ENCODE assay signal across 18 cellular contexts in the genomic region with DNA sequence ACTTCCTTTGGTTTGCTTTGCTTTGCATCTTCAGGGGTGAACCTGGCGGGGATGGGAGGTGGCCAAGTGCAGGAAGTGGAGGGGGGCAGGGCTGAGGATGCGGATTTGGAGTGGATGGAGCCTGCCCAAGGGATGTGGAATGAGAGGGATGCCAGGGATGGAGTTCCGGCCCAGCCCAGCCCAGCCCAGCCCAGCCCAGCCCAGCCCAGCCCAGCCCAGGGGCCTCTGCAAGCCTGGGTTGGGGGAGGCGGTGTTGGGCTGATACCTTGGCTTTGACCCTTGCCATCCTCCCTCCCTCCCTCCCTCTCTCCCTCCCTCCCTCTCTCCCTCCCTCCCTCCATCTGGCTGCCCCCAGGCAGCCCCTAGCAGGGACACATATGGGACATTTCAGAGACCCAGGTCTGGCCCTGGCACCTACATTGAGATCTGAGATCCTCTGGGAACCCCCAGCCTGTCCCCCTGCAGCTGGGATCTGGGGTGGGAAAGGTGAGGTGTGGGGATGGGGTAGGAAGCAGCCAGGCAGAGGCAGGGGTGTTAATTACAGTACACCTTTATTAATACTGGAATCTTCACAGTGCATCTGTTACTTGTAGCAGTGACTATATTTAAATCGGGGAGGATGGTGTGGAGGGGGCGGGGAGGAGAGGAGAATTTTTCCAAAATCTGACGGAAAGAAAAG. TPM values are rescaled to one million over a fixed set of nuclear protein-coding genes. Genes with fewer than 3 reads are reported as not detected.
DNase-seq lines count a peak whose midpoint lies in the region; ATAC-seq and TF ChIP-seq lines count a peak whose summit lies in the region.
"Had no signal": no experiment of that assay in that cellular context is flagged by ENCODE, and none has a peak within 500 bp of the region (broad histone marks: within the 10 kb centered on the region; RNA-seq: fewer than 3 reads in every experiment).

No MANE protein-coding gene starts in this region.

- peaks cover 3% of the 10 kb centered on the region for H3K36me3 Mint-ChIP-seq in activated naive CD4-positive, alpha-beta T cell treated with anti-CD3 and anti-CD28 coated beads, Interleukin-2, amount 10 ng/mL, durations not matched to agents 7 days and 5 days
- peaks cover 6% of the 10 kb centered on the region for H3K36me3 Mint-ChIP-seq in endodermal cell (ENCODE audit: low read depth)
- H3K36me3 Mint-ChIP-seq: CD4-positive, CD25-positive, alpha-beta regulatory T cell had no signal

- BruUV-seq in IMR-90 (replicated peaks; lab: Mats Ljungman, UMichigan) = no TSS peak

- peaks cover 10% of the 10 kb centered on the region for H3K27me3 Mint-ChIP-seq in activated naive CD4-positive, alpha-beta T cell treated with anti-CD3 and anti-CD28 coated beads, Interleukin-2, amount 10 ng/mL, durations not matched to agents 7 days and 5 days
- H3K27me3 Mint-ChIP-seq in endodermal cell (ENCODE audit: insufficient read depth) = no peaks in the 10 kb centered on the region
- H3K27me3 Mint-ChIP-seq: activated T-helper 17 cell treated with anti-CD3 and anti-CD28 coated beads, Interleukin-2, amount 50 U/mL, for 72 hours had no signal

- DNase-seq in activated naive CD4-positive, alpha-beta T cell treated with anti-CD3 and anti-CD28 coated beads, Interleukin-2, amount 10 ng/mL, durations not matched to agents 7 days and 5 days = peak; percentile 42
- DNase-seq in activated naive CD4-positive, alpha-beta T cell treated with anti-CD3 and anti-CD28 coated beads, Interleukin-2, amount 50 U/mL, for 16 hours = no peak
- no peak for DNase-seq in IMR-90
- DNase-seq in endodermal cell = peak; percentile 61
- DNase-seq in spleen = no peak
- no peak for DNase-seq in activated CD4-positive, alpha-beta T cell treated with anti-CD3 and anti-CD28 coated beads for 1 hour
- DNase-seq: activated CD4-positive, CD25-positive, alpha-beta regulatory T cell treated with anti-CD3 and anti-CD28 coated beads, Interleukin-2, amount 50 U/mL, for 72 hours; adrenal gland; CD4-positive, CD25-positive, alpha-beta regulatory T cell; DMS153; foreskin melanocyte; NCI-H1105 treated with DMSO at 0.1 percent for 48 hours; psoas muscle had no signal

- no peak overlapping the region for H2BK20ac ChIP-seq in IMR-90 (ENCODE audit: low read depth, low read length)

- POLR2A ChIA-PET in IMR-90 (lab: Charles Lee; ENCODE audit: unreplicated experiment) = no interaction called here

- H2AK9ac ChIP-seq in IMR-90 (replicated peaks; ENCODE audit: low read depth, low read length, poor library complexity) = peak overlapping the region; percentile 24

- H3K27ac ChIP-seq in IMR-90 (ENCODE audit: insufficient read depth, low read length) (no peak overlapping the region), endodermal cell (ENCODE audit: low read depth, low read length) (no peak overlapping the region), spleen (peak overlapping the region in 5 of 8 donors; percentile 28 to 49 (median 35))
- H3K27ac ChIP-seq: psoas muscle had no signal

- no peak overlapping the region for H4K8ac ChIP-seq in IMR-90 (ENCODE audit: low read depth in 2 of 2, low read length in 2 of 2)

- no peak overlapping the region for H2BK15ac ChIP-seq in IMR-90 (ENCODE audit: low read depth, low read length)

- H3K36me3 ChIP-seq in IMR-90 (ENCODE audit: control insufficient read depth, insufficient read depth, low read length) (peaks cover 37% of the 10 kb centered on the region), endodermal cell (ENCODE audit: control insufficient read depth, insufficient read depth, low read length) (no peaks in the 10 kb centered on the region), spleen (peaks cover 0 to 89% (median 36%) of the 10 kb centered on the region in 6 donors)

- CTCF ChIA-PET in activated naive CD4-positive, alpha-beta T cell treated with anti-CD3 and anti-CD28 coated beads, Interleukin-2, amount 10 ng/mL, durations not matched to agents 7 days and 5 days (lab: Charles Lee) = interaction anchor here (1.8 kb wide), 1 partner anchor 110 kb away, joined by 8 read pairs; no protein-coding TSS in a partner anchor
- CTCF ChIA-PET in IMR-90 (lab: Yijun Ruan, JAX) = no interaction called here

- H3K9me1 ChIP-seq in IMR-90 (ENCODE audit: insufficient read depth, low read length) = no peaks in the 10 kb centered on the region

- dilution Hi-C loops in IMR-90 (cut with HindIII; ENCODE audit: low sequenced_read_pairs, unreplicated experiment) = no loop called here

- H3K14ac ChIP-seq in IMR-90 (replicated peaks; ENCODE audit: low read depth, low read length) = no peak overlapping the region

- TF ChIP-seq CTCF in IMR-90 (conservative IDR thresholded peaks at IDR 0.05; ENCODE audit: low read depth, low read length) = no peak
- no peak for TF ChIP-seq CTCF in endodermal cell (conservative IDR thresholded peaks at IDR 0.05)
- TF ChIP-seq CTCF in spleen (IDR thresholded peaks at IDR 0.05 in 8 of 11, conservative IDR thresholded peaks at IDR 0.05 in 3 of 11) = no peak

- H2AFZ ChIP-seq in IMR-90 (replicated peaks; ENCODE audit: low read length, poor library complexity) = no peak overlapping the region

- H2BK5ac ChIP-seq in IMR-90 (ENCODE audit: low read depth, low read length, poor library complexity, severe bottlenecking) = no peak overlapping the region

- no peaks in the 10 kb centered on the region for H3K9me3 ChIP-seq in IMR-90 (ENCODE audit: control insufficient read depth, insufficient read depth, low read length)
- no peaks in the 10 kb centered on the region for H3K9me3 ChIP-seq in endodermal cell (ENCODE audit: control insufficient read depth, low read length)
- no peaks in the 10 kb centered on the region for H3K9me3 ChIP-seq in spleen
- H3K9me3 ChIP-seq: adrenal gland, psoas muscle had no signal

- H3K27me3 ChIP-seq in IMR-90 (ENCODE audit: control insufficient read depth, insufficient read depth, low read length) (no peaks in the 10 kb centered on the region), endodermal cell (ENCODE audit: control insufficient read depth, insufficient read depth, low read length, poor library complexity, severe bottlenecking) (no peaks in the 10 kb centered on the region), spleen (replicated peaks in 1 of 7) (no peaks in the 10 kb centered on the region)
- H3K27me3 ChIP-seq: adrenal gland had no signal

- H3K4me1 Mint-ChIP-seq in activated naive CD4-positive, alpha-beta T cell treated with anti-CD3 and anti-CD28 coated beads, Interleukin-2, amount 10 ng/mL, durations not matched to agents 7 days and 5 days = peaks cover 4% of the 10 kb centered on the region
- H3K4me1 Mint-ChIP-seq in endodermal cell = no peaks in the 10 kb centered on the region
- H3K4me1 Mint-ChIP-seq: activated T-helper 17 cell treated with anti-CD3 and anti-CD28 coated beads, Interleukin-2, amount 50 U/mL, for 72 hours; CD4-positive, CD25-positive, alpha-beta regulatory T cell; neural crest cell had no signal

- TF ChIP-seq RAD21 in IMR-90 (IDR thresholded peaks at IDR 0.05; ENCODE audit: low read length) = no peak

- peaks cover 45% of the 10 kb centered on the region for H4K20me1 ChIP-seq in IMR-90 (ENCODE audit: insufficient read depth, low read length)

- H3K9ac ChIP-seq in IMR-90 (ENCODE audit: low read depth, low read length) (no peak overlapping the region), endodermal cell (ENCODE audit: extremely low read depth, low read length, poor library complexity, severe bottlenecking) (no peak overlapping the region)

- H3K56ac ChIP-seq in IMR-90 (ENCODE audit: extremely low read depth, insufficient read depth, low read length) = no peak overlapping the region

- no peak overlapping the region for H4K5ac ChIP-seq in IMR-90 (ENCODE audit: low read depth, low read length)

- ATAC-seq in IMR-90 (ENCODE audit: low read depth) (peak; percentile 31), HG02981 (IDR thresholded peaks at IDR 0.05; ENCODE audit: unreplicated experiment) (no peak), HG03196 (IDR thresholded peaks at IDR 0.05; ENCODE audit: unreplicated experiment) (no peak)
- ATAC-seq: activated T-helper 17 cell treated with anti-CD3 and anti-CD28 coated beads, Interleukin-2, amount 50 U/mL, for 72 hours had no signal

- intact Hi-C loops in IMR-90 (cut with micrococcal nuclease) (no loop called here), spleen (cut with DNase I; ENCODE audit: low total_unique reads) (no loop called here)

- TF ChIP-seq POLR2A in IMR-90 (IDR thresholded peaks at IDR 0.05; ENCODE audit: low read depth, low read length) (no peak), spleen (IDR thresholded peaks at IDR 0.05) (no peak)

- H3K4me3 ChIP-seq in IMR-90 (ENCODE audit: insufficient read depth, low read depth, low read length) = no peak overlapping the region
- no peak overlapping the region for H3K4me3 ChIP-seq in endodermal cell (ENCODE audit: low read length)
- H3K4me3 ChIP-seq in spleen = no peak overlapping the region
- H3K4me3 ChIP-seq: adrenal gland, psoas muscle, smooth muscle cell had no signal

- H3K9me3 Mint-ChIP-seq in activated naive CD4-positive, alpha-beta T cell treated with anti-CD3 and anti-CD28 coated beads, Interleukin-2, amount 10 ng/mL, durations not matched to agents 7 days and 5 days = no peaks in the 10 kb centered on the region
- no peaks in the 10 kb centered on the region for H3K9me3 Mint-ChIP-seq in endodermal cell
- H3K9me3 Mint-ChIP-seq: activated T-helper 17 cell treated with anti-CD3 and anti-CD28 coated beads, Interleukin-2, amount 50 U/mL, for 72 hours; CD4-positive, CD25-positive, alpha-beta regulatory T cell; neural crest cell had no signal

- 80% methylated on average over 1 of the region's 7 CpGs; no CpG with 5 or more reads in 1 of the 2 experiments for WGBS in IMR-90 (ENCODE audit: extremely low coverage in 2 of 2, insufficient read length in 1 of 2), 2 experiments
- 91 to 100% methylated on average over 1 to 5 of the region's 7 CpGs for WGBS in endodermal cell (ENCODE audit: insufficient coverage in 1 of 2, insufficient read length in 1 of 2), 2 experiments
- 49 to 64% (median 61%) methylated on average over 6 to 7 of the region's 7 CpGs for WGBS in spleen, 5 donors

- H3K27ac Mint-ChIP-seq in activated naive CD4-positive, alpha-beta T cell treated with anti-CD3 and anti-CD28 coated beads, Interleukin-2, amount 10 ng/mL, durations not matched to agents 7 days and 5 days = no peak overlapping the region
- H3K27ac Mint-ChIP-seq in endodermal cell = no peak overlapping the region
- H3K27ac Mint-ChIP-seq: activated T-helper 17 cell treated with anti-CD3 and anti-CD28 coated beads, Interleukin-2, amount 50 U/mL, for 72 hours; CD4-positive, CD25-positive, alpha-beta regulatory T cell had no signal

- no peak overlapping the region for H2AK5ac ChIP-seq in IMR-90 (ENCODE audit: low read depth, low read length)

- no peak overlapping the region for H3K18ac ChIP-seq in IMR-90 (ENCODE audit: low read depth, low read length)

- H3K23ac ChIP-seq in IMR-90 (ENCODE audit: low read depth, low read length) = no peak overlapping the region

- in situ Hi-C loops in IMR-90 (cut with MboI; ENCODE audit: low sequenced_read_pairs) = no loop called here

- H4K91ac ChIP-seq in IMR-90 (ENCODE audit: insufficient read depth, low read depth, low read length) = no peak overlapping the region

- H3K4ac ChIP-seq in IMR-90 (ENCODE audit: low read depth, low read length) = no peak overlapping the region

- H3K4me2 ChIP-seq in IMR-90 (ENCODE audit: low read depth, low read length) = no peak overlapping the region
- H3K4me2 ChIP-seq: smooth muscle cell had no signal

- H3K79me1 ChIP-seq in IMR-90 (ENCODE audit: low read depth in 1 of 2, low read length in 2 of 2) = peaks cover 0 to 29% of the 10 kb centered on the region in 2 experiments; a peak in 3 of 4 replicates

- no peak overlapping the region for H2BK120ac ChIP-seq in IMR-90 (ENCODE audit: low read depth, low read length)

- H3K4me1 ChIP-seq in IMR-90 (ENCODE audit: control insufficient read depth, insufficient read depth, low read length) (peaks cover 3% of the 10 kb centered on the region; the same call in 1 of the 2 replicates), endodermal cell (ENCODE audit: control insufficient read depth, insufficient read depth, low read length) (no peaks in the 10 kb centered on the region), spleen (peaks cover 0 to 49% (median 14%) of the 10 kb centered on the region in 6 donors)
- H3K4me1 ChIP-seq: adrenal gland, psoas muscle had no signal

- no peak overlapping the region for H3K4me3 Mint-ChIP-seq in activated naive CD4-positive, alpha-beta T cell treated with anti-CD3 and anti-CD28 coated beads, Interleukin-2, amount 10 ng/mL, durations not matched to agents 7 days and 5 days
- no peak overlapping the region for H3K4me3 Mint-ChIP-seq in endodermal cell
- H3K4me3 Mint-ChIP-seq: activated T-helper 17 cell treated with anti-CD3 and anti-CD28 coated beads, Interleukin-2, amount 50 U/mL, for 72 hours; CD4-positive, CD25-positive, alpha-beta regulatory T cell; neural crest cell had no signal

RNA-seq across cellular contexts. Expression of a gene that starts 14.5 kb away (rescaled TPM):
- total RNA-seq in IMR-90 (2012; rRNA removed) (1.1 and 1.3 TPM in 2 replicates), endodermal cell (1 to 10 TPM; 3.0 to 5.6 TPM), spleen (100 to 1,000 TPM in 5 of 7 donors, 10 to 100 TPM in 2; 48.2 to 258 (median 197) TPM)
- polyA plus RNA-seq in IMR-90 (2012; rRNA removed) (2.0 and 2.5 TPM in 2 replicates), spleen (10 to 100 TPM; 20.3 to 82.3 (median 21.3) TPM)
- polyA plus RNA-seq in IMR-90 (2012; cell fraction: cytosol; rRNA removed) = 2.1 and 4.5 TPM in 2 replicates
- polyA plus RNA-seq in IMR-90 (2012; cell fraction: nucleus; rRNA removed; ENCODE audit: low replicate concordance) = 2.3 and 2.9 TPM in 2 replicates
- 1.3 TPM for polyA plus RNA-seq in endodermal cell (2013, experiment 1 of 2)
- polyA plus RNA-seq in endodermal cell (2013, experiment 2 of 2) = 0.21 TPM
- total RNA-seq: activated T-helper 17 cell treated with anti-CD3 and anti-CD28 coated beads, Interleukin-2, amount 50 U/mL, for 72 hours; CD4-positive, CD25-positive, alpha-beta regulatory T cell; smooth muscle cell had no signal
- polyA plus RNA-seq: CD4-positive, CD25-positive, alpha-beta regulatory T cell had no signal

RNA-seq across cellular contexts. Expression of a gene that starts 25.0 kb away (rescaled TPM):
- total RNA-seq in IMR-90 (2012; rRNA removed) (8.9 and 9.1 TPM in 2 replicates), endodermal cell (10 to 100 TPM; 23.4 to 24.0 TPM), spleen (100 to 1,000 TPM in 3 of 7 donors, 10 to 100 TPM in 4; 40.6 to 116 (median 94.6) TPM)
- polyA plus RNA-seq in IMR-90 (2012; rRNA removed) (86.2 and 108 TPM in 2 replicates), spleen (10 to 100 TPM in 2 of 3 donors, 1 to 10 TPM in 1; 9.0 to 66.7 (median 12.2) TPM)
- polyA plus RNA-seq in IMR-90 (2012; cell fraction: cytosol; rRNA removed) = 69.9 and 88.4 TPM in 2 replicates
- polyA plus RNA-seq in IMR-90 (2012; cell fraction: nucleus; rRNA removed; ENCODE audit: low replicate concordance) = 148 and 251 TPM in 2 replicates
- polyA plus RNA-seq in endodermal cell (2013, experiment 1 of 2) = 86.6 TPM
- polyA plus RNA-seq in endodermal cell (2013, experiment 2 of 2) = 67.0 TPM
- polyA plus RNA-seq: CD4-positive, CD25-positive, alpha-beta regulatory T cell had no signal

Comparison
In these comparisons a context has a peak if more than half of its experiments do, and no peak if none do; other contexts are left out.
1. DNase-seq: peak in activated naive CD4-positive, alpha-beta T cell treated with anti-CD3 and anti-CD28 coated beads, Interleukin-2, amount 10 ng/mL, durations not matched to agents 7 days and 5 days (single experiment) and endodermal cell (single experiment); none in activated naive CD4-positive, alpha-beta T cell treated with anti-CD3 and anti-CD28 coated beads, Interleukin-2, amount 50 U/mL, for 16 hours (single experiment), IMR-90 (single experiment), spleen (single experiment) and activated CD4-positive, alpha-beta T cell treated with anti-CD3 and anti-CD28 coated beads for 1 hour (single experiment).
2. H3K27ac ChIP-seq: peak in spleen (5 of 8); none in IMR-90 (single experiment) and endodermal cell (single experiment).
3. RNA of a gene that starts 14.5 kb away (total RNA-seq): 48.2 to 258 TPM in spleen; 3.0 to 5.6 TPM in endodermal cell and 1.1 to 1.3 TPM in IMR-90; every median in the first group is over 4 times any median in the second.